14 cellular contexts compared by ENCODE assay signal in the genomic region with DNA sequence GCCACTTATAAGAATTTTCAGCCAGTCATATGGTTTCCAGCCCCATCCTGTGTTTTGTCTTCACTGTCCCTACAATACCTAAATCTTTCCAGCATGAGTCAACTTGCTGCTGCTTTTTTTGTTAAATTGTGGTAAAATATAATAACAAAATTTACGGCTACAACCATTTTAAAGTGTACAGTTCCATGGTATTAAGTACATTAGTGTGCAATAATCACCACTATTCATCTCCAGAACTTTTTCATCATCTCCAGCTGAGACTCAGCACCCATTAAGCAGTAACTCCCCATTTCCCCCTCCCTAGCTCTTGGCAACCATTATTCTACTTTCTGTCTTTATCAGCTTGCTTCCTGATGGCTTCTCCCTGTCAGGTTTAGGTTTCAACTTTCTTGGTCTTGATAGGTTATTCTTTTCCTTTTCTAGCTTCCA. TPM values are rescaled to one million over a fixed set of nuclear protein-coding genes. Genes with fewer than 3 reads are reported as not detected.
DNase-seq lines count a peak whose midpoint lies in the region; ATAC-seq, FAIRE-seq and TF ChIP-seq lines count a peak whose summit lies in the region.
"Had no signal": no experiment of that assay in that cellular context is flagged by ENCODE, and none has a peak within 500 bp of the region (broad histone marks: within the 10 kb centered on the region; RNA-seq: fewer than 3 reads in every experiment).

No MANE protein-coding gene starts in this region.

- peaks cover 0 to 3% (median 0%) of the 10 kb centered on the region in 3 donors for H3K36me3 Mint-ChIP-seq in immature natural killer cell

- H3K4me2 ChIP-seq in K562 (ENCODE audit: insufficient read depth, low read length) (no peak overlapping the region), mesendoderm (ENCODE audit: low read length) (no peak overlapping the region)

- peaks cover 13% of the 10 kb centered on the region for H3K79me1 ChIP-seq in mesendoderm (ENCODE audit: low read length)

- H3K79me2 ChIP-seq in K562 (ENCODE audit: control insufficient read depth, insufficient read depth, low read length) (peaks cover 46% of the 10 kb centered on the region), mesendoderm (ENCODE audit: control insufficient read depth, insufficient read depth, low read length) (peaks cover 19% of the 10 kb centered on the region)

- DNase-seq in Daoy (ENCODE audit: low read depth): peak; percentile 32
- DNase-seq in K562 (ENCODE audit: extremely low read depth in 1 of 4, low spot score in 3 of 4): peak in 1 of 4 experiments; percentile 16
- peak; percentile 39 for DNase-seq in mesendoderm
- DNase-seq in NCI-H1694 treated with DMSO at 0.1 percent for 48 hours (lab: John Stamatoyannopoulos, UW): no peak
- no peak for DNase-seq in COLO829 (ENCODE audit: low spot score)
- DNase-seq in immature natural killer cell: no peak
- DNase-seq: activated effector memory CD4-positive, alpha-beta T cell treated with anti-CD3 and anti-CD28 coated beads, Interleukin-2, amount 50 U/mL, for 16 hours; CD8-positive, alpha-beta memory T cell; heart left ventricle; NCI-H2107; stimulated activated CD4-positive, alpha-beta T cell treated with anti-CD3 and anti-CD28 coated beads, Interleukin-2, amount 100 ng/mL, for 48 hours had no signal

- H3K4me3 Mint-ChIP-seq in immature natural killer cell: no peak overlapping the region
- H3K4me3 Mint-ChIP-seq: CD8-positive, alpha-beta memory T cell had no signal

- no peak overlapping the region for H3K23ac ChIP-seq in mesendoderm (ENCODE audit: low read length)

- H4K8ac ChIP-seq in mesendoderm (ENCODE audit: low read depth, low read length): no peak overlapping the region

- no peak for TF ChIP-seq POLR2A in K562 (conservative IDR thresholded peaks at IDR 0.05)

- peaks cover 14 to 87% of the 10 kb centered on the region in 2 donors for H3K4me1 Mint-ChIP-seq in immature natural killer cell

- no TSS peak for BruUV-seq in K562 (replicated peaks; lab: Mats Ljungman, UMichigan)

- no peak overlapping the region for H3K4ac ChIP-seq in mesendoderm (ENCODE audit: low read depth, low read length)

- no peak overlapping the region for H2BK15ac ChIP-seq in mesendoderm (replicated peaks; ENCODE audit: low read depth)

- no peak overlapping the region for H2AFZ ChIP-seq in K562 (ENCODE audit: low read depth, low read length)

- no peaks in the 10 kb centered on the region for H3K27me3 Mint-ChIP-seq in immature natural killer cell (ENCODE audit: low read depth in 3 of 3)
- H3K27me3 Mint-ChIP-seq: CD8-positive, alpha-beta memory T cell had no signal

- ATAC-seq in K562: peak; percentile 54
- ATAC-seq: heart left ventricle had no signal

- no peak overlapping the region for H3K56ac ChIP-seq in mesendoderm (ENCODE audit: low read length)

- H2BK120ac ChIP-seq in mesendoderm (ENCODE audit: low read depth, low read length): no peak overlapping the region

- peak overlapping the region in 1 of 6 donors; percentile 38 for H3K27ac Mint-ChIP-seq in immature natural killer cell
- H3K27ac Mint-ChIP-seq: CD8-positive, alpha-beta memory T cell had no signal

- intact Hi-C loops in K562 (cut with micrococcal nuclease): no loop called here

- H3K27ac ChIP-seq in HEK293 (ENCODE audit: extremely low read depth, low read depth, low read length) (no peak overlapping the region), K562 (ENCODE audit: extremely low read depth, low read depth, low read length) (no peak overlapping the region), mesendoderm (ENCODE audit: low read depth, low read length) (no peak overlapping the region)
- H3K27ac ChIP-seq: HL-60 had no signal

- no peak for TF ChIP-seq CTCF in HEK293 (tag by site-specific recombination; IDR thresholded peaks at IDR 0.05)
- no peak for TF ChIP-seq CTCF in K562 (IDR thresholded peaks at IDR 0.05 in 2 of 3, conservative IDR thresholded peaks at IDR 0.05 in 1 of 3; ENCODE audit: insufficient read depth in 2 of 3, low read depth in 1 of 3, low read length in 3 of 3)

- H3K27me3 ChIP-seq in K562 (ENCODE audit: control insufficient read depth in 2 of 2, insufficient read depth in 2 of 2, low read length in 2 of 2) (no peaks in the 10 kb centered on the region), mesendoderm (ENCODE audit: insufficient read depth, low read length, poor library complexity) (no peaks in the 10 kb centered on the region)
- H3K27me3 ChIP-seq: heart left ventricle had no signal

- peaks cover 3% of the 10 kb centered on the region for H4K20me1 ChIP-seq in K562 (replicated peaks; ENCODE audit: control insufficient read depth, insufficient read depth, low read length)

- TF ChIP-seq RAD21 in K562 (CRISPR knock-in tag; conservative IDR thresholded peaks at IDR 0.05 in 1 of 2, IDR thresholded peaks at IDR 0.05 in 1 of 2): no peak

- no peaks in the 10 kb centered on the region for H3K9me1 ChIP-seq in K562 (ENCODE audit: control insufficient read depth, insufficient read depth, low read length)

- 73% methylated on average over 1 of the region's 1 CpG for WGBS in K562 (ENCODE audit: insufficient coverage, low coverage, missing lambda C conversion rate)
- WGBS in mesendoderm (ENCODE audit: extremely low coverage, insufficient coverage, low lambda C conversion rate): no CpG with 5 or more reads among the region's 1 CpG

- no peak for TF ChIP-seq EP300 in K562 (IDR thresholded peaks at IDR 0.05; ENCODE audit: low read length)

- H2AK5ac ChIP-seq in mesendoderm (ENCODE audit: low read length): no peak overlapping the region

- POLR2A ChIA-PET in HEK293 (lab: Yijun Ruan, JAX) (no interaction called here), K562 (lab: Yijun Ruan, JAX) (interaction anchor here (0.6 to 1.2 kb wide), 2 partner anchors 13 to 175 kb away, joined by 3 read pairs; no protein-coding TSS in a partner anchor)

- FAIRE-seq in K562 (lab: Jason Lieb, UNC): peak; percentile 57
- FAIRE-seq: endometrium had no signal

- H3K9me3 ChIP-seq in HEK293 (ENCODE audit: control insufficient read depth, insufficient read depth, low read depth, low read length) (no peaks in the 10 kb centered on the region), K562 (replicated peaks; ENCODE audit: control insufficient read depth, insufficient read depth, low read depth, low read length) (no peaks in the 10 kb centered on the region)
- H3K9me3 ChIP-seq: heart left ventricle had no signal

- H3K4me3 ChIP-seq in HEK293 (ENCODE audit: low read depth, low read length): no peak overlapping the region
- H3K4me3 ChIP-seq in K562: no peak overlapping the region
- H3K4me3 ChIP-seq in mesendoderm (ENCODE audit: low read length): no peak overlapping the region
- H3K4me3 ChIP-seq: heart left ventricle had no signal

- H3K4me1 ChIP-seq in HEK293 (ENCODE audit: control insufficient read depth, insufficient read depth, low read length): peaks cover 56% of the 10 kb centered on the region
- peaks cover 0 to 11% of the 10 kb centered on the region in 2 experiments; a peak in 2 of 5 replicates for H3K4me1 ChIP-seq in K562 (replicated peaks in 1 of 2; ENCODE audit: control insufficient read depth in 2 of 2, insufficient read depth in 2 of 2, low read length in 2 of 2)
- H3K4me1 ChIP-seq in mesendoderm (ENCODE audit: control insufficient read depth, low read depth, low read length): peaks cover 2% of the 10 kb centered on the region

- in situ Hi-C loops in K562 (cut with MboI): no loop called here

- no peak overlapping the region for H2BK5ac ChIP-seq in mesendoderm (ENCODE audit: low read length)

- H3K18ac ChIP-seq in mesendoderm (ENCODE audit: low read length): no peak overlapping the region

- H4K5ac ChIP-seq in mesendoderm (ENCODE audit: low read length): no peak overlapping the region

- H3K9me3 Mint-ChIP-seq in immature natural killer cell: no peaks in the 10 kb centered on the region
- H3K9me3 Mint-ChIP-seq: CD8-positive, alpha-beta memory T cell had no signal

- CTCF ChIA-PET in HEK293 (lab: Yijun Ruan, JAX) (interaction anchor here (1.6 kb wide), 1 partner anchor 61 kb away, joined by 5 read pairs; no protein-coding TSS in a partner anchor), K562 (lab: Yijun Ruan, JAX; ENCODE audit: low intra/inter-chr PET ratio) (no interaction called here)

- H3K36me3 ChIP-seq in HEK293 (ENCODE audit: control insufficient read depth in 2 of 2, insufficient read depth in 1 of 2, low read length in 2 of 2) (no peaks in the 10 kb centered on the region), K562 (ENCODE audit: control insufficient read depth, insufficient read depth, low read length) (no peaks in the 10 kb centered on the region), mesendoderm (ENCODE audit: control insufficient read depth, insufficient read depth, low read length) (no peaks in the 10 kb centered on the region)
- H3K36me3 ChIP-seq: heart left ventricle had no signal

- H3K9ac ChIP-seq in K562 (ENCODE audit: insufficient read depth in 1 of 2, low read depth in 2 of 2, low read length in 2 of 2): no peak overlapping the region
- no peak overlapping the region for H3K9ac ChIP-seq in mesendoderm (ENCODE audit: low read length)

TF ChIP-seq in HEK293, 187 proteins besides CTCF, POLR2A, EP300 and RAD21 (continues in another document):
- TF ChIP-seq ZNF341 (tag by site-specific recombination; IDR thresholded peaks at IDR 0.05; ENCODE audit: low read depth): no peak
- TF ChIP-seq HOXC10 (CRISPR knock-in tag; IDR thresholded peaks at IDR 0.05): no peak

TF ChIP-seq in K562, 482 proteins besides CTCF, POLR2A, EP300 and RAD21 (continues in another document):
- no peak for TF ChIP-seq CSDE1 (IDR thresholded peaks at IDR 0.05)

RNA-seq across cellular contexts. Expression of gene FRS2, which starts 39.1 kb away (rescaled TPM):
- 17.8 and 39.7 TPM in 2 replicates for total RNA-seq in Daoy (2014; rRNA removed; shearing (Covaris generic))
- total RNA-seq in K562 (2011; cell fraction: chromatin; rRNA removed; ENCODE audit: low replicate concordance): 11.4 and 24.6 TPM in 2 replicates
- total RNA-seq in K562 (2011; cell fraction: nucleolus; rRNA removed): 15.5 and 16.3 TPM in 2 replicates
- 16.4 and 19.5 TPM in 2 replicates for total RNA-seq in K562 (2011; cell fraction: nucleoplasm; rRNA removed)
- 3.9 and 5.8 TPM in 2 replicates for total RNA-seq in K562 (2014; rRNA removed)
- total RNA-seq in K562 (2014; rRNA removed; fragmentation: Illumina TruSeq; extraction: Trizol): 6.4 and 8.1 TPM in 2 replicates
- 9.1 and 9.4 TPM in 2 replicates for total RNA-seq in K562 (2015; rRNA removed; fragmentation: Illumina TruSeq; extraction: Trizol)
- 8.3 and 8.5 TPM in 2 replicates for total RNA-seq in K562 (2021)
- 8.2 and 8.8 TPM in 2 replicates for polyA plus RNA-seq in K562 (2011; rRNA removed)
- polyA plus RNA-seq in K562 (2011; cell fraction: cytosol; rRNA removed): 1.9 and 3.7 TPM in 2 replicates
- polyA plus RNA-seq in K562 (2011; cell fraction: nucleus; rRNA removed): 9.8 and 12.2 TPM in 2 replicates
- polyA plus RNA-seq in K562 (2012): 4.3 TPM in 2 replicates
- polyA plus RNA-seq in K562 (2014; fragmentation: Illumina TruSeq; extraction: Trizol): 5.3 and 6.0 TPM in 2 replicates
- polyA plus RNA-seq in K562 (2014; fragmentation: Nextera tagmentation; extraction: Ambion mirVana): 1 to 10 TPM; 1.0 to 1.5 TPM
- polyA plus RNA-seq in K562 (2014; rRNA removed): 3.4 and 3.7 TPM in 2 replicates
- 17.4 and 20.9 TPM in 2 replicates for polyA minus RNA-seq in K562 (2011; rRNA and poly(A)+ RNA removed)
- 4.6 and 5.4 TPM in 2 replicates for polyA minus RNA-seq in K562 (2011; cell fraction: cytosol; rRNA and poly(A)+ RNA removed)
- polyA minus RNA-seq in K562 (2011; cell fraction: nucleus; rRNA and poly(A)+ RNA removed): 20.5 and 23.0 TPM in 2 replicates
- 18.5 TPM for polyA plus RNA-seq in mesendoderm (2013, experiment 1 of 2)
- 18.4 TPM for polyA plus RNA-seq in mesendoderm (2013, experiment 2 of 2)
- polyA plus RNA-seq in immature natural killer cell: 10 to 100 TPM in 1 of 3 donors, 1 to 10 TPM in 2; 5.6 to 11.2 (median 7.8) TPM

Comparison
In these comparisons a context has a peak if more than half of its experiments do, and no peak if none do; other contexts are left out.
1. DNase-seq: peak in Daoy (single experiment) and mesendoderm (single experiment); none in NCI-H1694 treated with DMSO at 0.1 percent for 48 hours (single experiment), COLO829 (single experiment) and immature natural killer cell (0 of 3).